In the genomic region with DNA sequence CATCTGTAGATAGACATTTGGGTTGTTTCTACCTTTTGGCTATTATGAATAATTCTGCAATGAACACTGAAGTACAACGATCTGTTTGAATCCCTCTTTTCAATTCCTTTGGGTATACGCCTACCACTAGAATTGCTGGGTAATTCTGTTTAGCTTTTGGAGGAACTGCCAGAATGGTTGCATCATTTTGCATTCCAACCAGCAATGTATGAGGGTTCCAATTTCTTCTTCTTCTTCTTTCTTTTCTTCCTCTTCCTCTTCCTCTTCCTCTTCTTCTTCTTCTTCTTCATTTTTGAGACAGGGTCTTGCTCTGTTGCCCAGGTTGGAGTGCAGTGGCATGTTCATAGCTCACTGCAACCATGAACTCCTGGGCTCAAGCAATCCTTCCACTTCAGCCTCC, we compare ENCODE assay signal across 31 cellular contexts. TPM values are rescaled to one million over a fixed set of nuclear protein-coding genes. Genes with fewer than 3 reads are reported as not detected.
A peak's percentile ranks its signal among the peaks of the same experiment; 100 is the strongest.
DNase-seq lines count a peak whose midpoint lies in the region; ATAC-seq lines count a peak whose summit lies in the region.
"Had no signal": no experiment of that assay in that cellular context is flagged by ENCODE, and none has a peak within 500 bp of the region (broad histone marks: within the 10 kb centered on the region; RNA-seq: fewer than 3 reads in every experiment).

No MANE protein-coding gene starts in this region.

- no peaks in the 10 kb centered on the region for H3K9me3 Mint-ChIP-seq in activated T-cell treated with anti-CD3 and anti-CD28 coated beads, Interleukin-2, amount 50 U/mL, for 72 hours
- H3K9me3 Mint-ChIP-seq in activated CD4-positive, alpha-beta T cell treated with anti-CD3 and anti-CD28 coated beads, Interleukin-2, amount 10 ng/mL, durations not matched to agents 7 days and 5 days: no peaks in the 10 kb centered on the region
- H3K9me3 Mint-ChIP-seq: brain, neural crest cell, T-cell had no signal

- no peak for DNase-seq in activated T-cell treated with anti-CD3 and anti-CD28 coated beads, Interleukin-2, amount 50 U/mL, for 72 hours
- no peak for DNase-seq in activated T-cell treated with anti-CD3 and anti-CD28 coated beads, Interleukin-2, amount 50 U/mL, for 1 hour
- DNase-seq in SJSA1 (ENCODE audit: low read depth in 1 of 2, low spot score in 2 of 2) (no peak), fibroblast of peridontal ligament (ENCODE audit: extremely low read depth) (peak; percentile 71), Kasumi-1 (lab: John Stamatoyannopoulos, UW) (no peak), putamen (ENCODE audit: low spot score) (no peak)
- DNase-seq in activated naive CD4-positive, alpha-beta T cell (lab: John Stamatoyannopoulos, UW): no peak
- DNase-seq in activated CD4-positive, alpha-beta T cell treated with anti-CD3 and anti-CD28 coated beads, Interleukin-2, amount 10 ng/mL, durations not matched to agents 7 days and 5 days: no peak
- DNase-seq: activated CD4-positive, CD25-positive, alpha-beta regulatory T cell treated with anti-CD3 and anti-CD28 coated beads, Interleukin-2, amount 50 U/mL, for 72 hours; activated CD8-positive, alpha-beta T cell treated with anti-CD3 and anti-CD28 coated beads, Interleukin-2, amount 10 ng/mL, durations not matched to agents 7 days and 5 days; adrenal gland; COR-L47; DMS79 treated with DMSO at 0.1 percent for 48 hours; effector CD8-positive, alpha-beta T cell; GOT3; Karpas-422; lower lobe of right lung; mucosa of descending colon; NCI-H1105; NCI-H1930; NCI-H69; posterior cingulate gyrus; right lobe of liver; stomach; T-cell had no signal

- POLR2A ChIA-PET in activated CD4-positive, alpha-beta T cell treated with anti-CD3 and anti-CD28 coated beads, Interleukin-2, amount 10 ng/mL, durations not matched to agents 7 days and 5 days (lab: Charles Lee): no interaction called here

- H3K4me3 Mint-ChIP-seq in activated T-cell treated with anti-CD3 and anti-CD28 coated beads, Interleukin-2, amount 50 U/mL, for 72 hours: no peak overlapping the region
- H3K4me3 Mint-ChIP-seq in activated CD4-positive, alpha-beta T cell treated with anti-CD3 and anti-CD28 coated beads, Interleukin-2, amount 10 ng/mL, durations not matched to agents 7 days and 5 days: no peak overlapping the region
- H3K4me3 Mint-ChIP-seq: activated CD8-positive, alpha-beta T cell treated with anti-CD3 and anti-CD28 coated beads, Interleukin-2, amount 10 ng/mL, durations not matched to agents 7 days and 5 days; brain; neural crest cell; T-cell had no signal

- no peak for ATAC-seq in activated T-cell treated with anti-CD3 and anti-CD28 coated beads, Interleukin-2, amount 50 U/mL, for 72 hours (replicated peaks in 1 of 2)
- ATAC-seq: A549; activated CD8-positive, alpha-beta T cell treated with anti-CD3 and anti-CD28 coated beads, Interleukin-2, amount 10 ng/mL, durations not matched to agents 7 days and 5 days; right lobe of liver; Right ventricle myocardium inferior; T-cell had no signal

- peaks cover 13% of the 10 kb centered on the region for H3K4me1 Mint-ChIP-seq in activated T-cell treated with anti-CD3 and anti-CD28 coated beads, Interleukin-2, amount 50 U/mL, for 72 hours (ENCODE audit: low read depth)
- peaks cover 4% of the 10 kb centered on the region for H3K4me1 Mint-ChIP-seq in activated CD4-positive, alpha-beta T cell treated with anti-CD3 and anti-CD28 coated beads, Interleukin-2, amount 10 ng/mL, durations not matched to agents 7 days and 5 days
- H3K4me1 Mint-ChIP-seq: brain, neural crest cell had no signal

- H3K27me3 Mint-ChIP-seq in activated T-cell treated with anti-CD3 and anti-CD28 coated beads, Interleukin-2, amount 50 U/mL, for 72 hours (ENCODE audit: low read depth): no peaks in the 10 kb centered on the region
- H3K27me3 Mint-ChIP-seq in activated CD4-positive, alpha-beta T cell treated with anti-CD3 and anti-CD28 coated beads, Interleukin-2, amount 10 ng/mL, durations not matched to agents 7 days and 5 days: no peaks in the 10 kb centered on the region

- peak overlapping the region; percentile 85 for H3K27ac Mint-ChIP-seq in activated T-cell treated with anti-CD3 and anti-CD28 coated beads, Interleukin-2, amount 50 U/mL, for 72 hours
- H3K27ac Mint-ChIP-seq in activated CD4-positive, alpha-beta T cell treated with anti-CD3 and anti-CD28 coated beads, Interleukin-2, amount 10 ng/mL, durations not matched to agents 7 days and 5 days: no peak overlapping the region
- H3K27ac Mint-ChIP-seq: activated CD8-positive, alpha-beta T cell treated with anti-CD3 and anti-CD28 coated beads, Interleukin-2, amount 10 ng/mL, durations not matched to agents 7 days and 5 days; brain; T-cell had no signal

- H3K9me3 ChIP-seq in SJSA1 (replicated peaks): no peaks in the 10 kb centered on the region
- H3K9me3 ChIP-seq: A549, adrenal gland, lower lobe of right lung, mucosa of descending colon, right lobe of liver, stomach had no signal

- no peak overlapping the region for H3K4me3 ChIP-seq in SJSA1
- H3K4me3 ChIP-seq: A549, adrenal gland, lower lobe of right lung, mucosa of descending colon, right lobe of liver, stomach had no signal

- H3K4me1 ChIP-seq in SJSA1 (replicated peaks): peaks cover 11% of the 10 kb centered on the region
- H3K4me1 ChIP-seq: A549, adrenal gland, lower lobe of right lung, right lobe of liver, stomach had no signal

- H3K27ac ChIP-seq in SJSA1: peak overlapping the region; percentile 30; the same call in 1 of the 2 replicates
- H3K27ac ChIP-seq: A549, adrenal gland, lower lobe of right lung, right lobe of liver, stomach had no signal

- no peaks in the 10 kb centered on the region for H3K27me3 ChIP-seq in SJSA1 (replicated peaks)
- H3K27me3 ChIP-seq: adrenal gland, right lobe of liver, stomach had no signal

- CTCF ChIA-PET in activated CD4-positive, alpha-beta T cell treated with anti-CD3 and anti-CD28 coated beads, Interleukin-2, amount 10 ng/mL, durations not matched to agents 7 days and 5 days (lab: Charles Lee): no interaction called here

- H3K36me3 Mint-ChIP-seq in activated T-cell treated with anti-CD3 and anti-CD28 coated beads, Interleukin-2, amount 50 U/mL, for 72 hours (ENCODE audit: insufficient read depth in 2 of 2): no peaks in the 10 kb centered on the region
- peaks cover 2% of the 10 kb centered on the region for H3K36me3 Mint-ChIP-seq in activated CD4-positive, alpha-beta T cell treated with anti-CD3 and anti-CD28 coated beads, Interleukin-2, amount 10 ng/mL, durations not matched to agents 7 days and 5 days (ENCODE audit: low read depth)
- H3K36me3 Mint-ChIP-seq: brain had no signal

- H3K36me3 ChIP-seq in SJSA1: no peaks in the 10 kb centered on the region; the same call in 1 of the 2 replicates
- H3K36me3 ChIP-seq: adrenal gland, lower lobe of right lung, right lobe of liver, stomach had no signal

RNA-seq across cellular contexts. Expression of gene THEM5, which starts 13.8 kb away (rescaled TPM):
- total RNA-seq in activated T-cell treated with anti-CD3 and anti-CD28 coated beads, Interleukin-2, amount 50 U/mL, for 72 hours: under 1 TPM in 1 of 2 donors, not detected in 1; 0.25 TPM
- total RNA-seq in SJSA1 (2014; rRNA removed; shearing (Covaris generic)): not detected in 2 replicates
- total RNA-seq in activated CD4-positive, alpha-beta T cell treated with anti-CD3 and anti-CD28 coated beads, Interleukin-2, amount 10 ng/mL, durations not matched to agents 7 days and 5 days: not detected
- total RNA-seq: activated CD8-positive, alpha-beta T cell treated with anti-CD3 and anti-CD28 coated beads, Interleukin-2, amount 10 ng/mL, durations not matched to agents 7 days and 5 days; adrenal gland; glomerular endothelial cell; kidney epithelial cell; lower lobe of right lung; mucosa of descending colon; neural crest cell; right lobe of liver; Right ventricle myocardium inferior; stomach; T-cell had no signal

RNA-seq across cellular contexts. Expression of gene C2CD4D, which starts 27.7 kb away (rescaled TPM):
- total RNA-seq in activated T-cell treated with anti-CD3 and anti-CD28 coated beads, Interleukin-2, amount 50 U/mL, for 72 hours: 1 to 10 TPM; 2.1 to 4.4 TPM
- not detected in 2 replicates for total RNA-seq in SJSA1 (2014; rRNA removed; shearing (Covaris generic))
- 1 to 10 TPM in 1 of 2 experiments, under 1 TPM in 1; 0.89 to 1.1 TPM for total RNA-seq in activated CD4-positive, alpha-beta T cell treated with anti-CD3 and anti-CD28 coated beads, Interleukin-2, amount 10 ng/mL, durations not matched to agents 7 days and 5 days
- total RNA-seq: glomerular endothelial cell, right lobe of liver, Right ventricle myocardium inferior had no signal

RNA-seq across cellular contexts. Expression of gene RORC, which starts 35.7 kb away (rescaled TPM):
- 10 to 100 TPM in 1 of 2 donors, 1 to 10 TPM in 1; 1.8 to 10.3 TPM for total RNA-seq in activated T-cell treated with anti-CD3 and anti-CD28 coated beads, Interleukin-2, amount 50 U/mL, for 72 hours
- total RNA-seq in SJSA1 (2014; rRNA removed; shearing (Covaris generic)): not detected in 2 replicates
- 1 to 10 TPM; 7.3 to 7.5 TPM for total RNA-seq in activated CD4-positive, alpha-beta T cell treated with anti-CD3 and anti-CD28 coated beads, Interleukin-2, amount 10 ng/mL, durations not matched to agents 7 days and 5 days
- total RNA-seq: glomerular endothelial cell had no signal

RNA-seq across cellular contexts. Expression of gene THEM4, which starts 42.0 kb away (rescaled TPM):
- 10 to 100 TPM; 40.5 to 41.5 TPM for total RNA-seq in activated T-cell treated with anti-CD3 and anti-CD28 coated beads, Interleukin-2, amount 50 U/mL, for 72 hours
- 7.5 and 9.5 TPM in 2 replicates for total RNA-seq in SJSA1 (2014; rRNA removed; shearing (Covaris generic))
- 10 to 100 TPM; 33.5 to 34.0 TPM for total RNA-seq in activated CD4-positive, alpha-beta T cell treated with anti-CD3 and anti-CD28 coated beads, Interleukin-2, amount 10 ng/mL, durations not matched to agents 7 days and 5 days
